Comparison of ENCODE assay signal across 8 cellular contexts in the genomic region with DNA sequence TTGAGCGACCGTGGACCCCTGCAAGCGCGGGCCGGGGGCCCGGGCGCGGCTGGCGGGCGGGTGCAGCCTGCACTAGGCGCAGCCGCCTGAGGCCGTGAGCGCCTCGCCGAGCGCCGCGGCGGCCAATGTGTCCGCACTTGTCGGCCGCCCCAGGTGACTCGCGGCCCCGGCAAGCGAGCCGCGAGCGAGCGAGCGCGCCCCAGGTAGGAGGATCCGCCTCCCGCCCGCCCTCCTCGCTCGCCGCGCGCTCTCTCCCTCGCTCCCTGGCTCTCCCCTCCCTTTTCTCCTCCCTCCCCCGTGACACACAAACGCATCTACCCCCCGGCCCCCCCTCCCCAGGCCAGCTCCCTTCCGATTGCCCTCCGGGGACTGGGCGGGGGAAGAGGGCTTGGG. TPM values are rescaled to one million over a fixed set of nuclear protein-coding genes. Genes with fewer than 3 reads are reported as not detected.
DNase-seq lines count a peak whose midpoint lies in the region; ATAC-seq, FAIRE-seq and TF ChIP-seq lines count a peak whose summit lies in the region.

A gene (minus strand): TSS at position 160 of the 393 bp plus-strand sequence. CDS start 408 bp downstream, outside the sequence.

- peaks cover 3% of the 10 kb centered on the region for H3K4me1 Mint-ChIP-seq in glutamatergic neuron (ENCODE audit: low read depth, unreplicated experiment)

- TF ChIP-seq CTCF in glutamatergic neuron (IDR thresholded peaks at IDR 0.05; ENCODE audit: partially characterized antibody, unreplicated experiment) = no peak
- TF ChIP-seq CTCF in thoracic aorta (IDR thresholded peaks at IDR 0.05) = no peak
- TF ChIP-seq CTCF in uterus (IDR thresholded peaks at IDR 0.05) = no peak

- H3K36me3 ChIP-seq in thoracic aorta = no peaks in the 10 kb centered on the region
- no peaks in the 10 kb centered on the region for H3K36me3 ChIP-seq in uterus

- no peak for FAIRE-seq in RCC 7860 (lab: Jason Lieb, UNC)

- H3K9me3 ChIP-seq in thoracic aorta = no peaks in the 10 kb centered on the region
- H3K9me3 ChIP-seq in uterus = no peaks in the 10 kb centered on the region

- H3K36me3 Mint-ChIP-seq in glutamatergic neuron (ENCODE audit: unreplicated experiment) = no peaks in the 10 kb centered on the region

- ATAC-seq in thoracic aorta (ENCODE audit: insufficient number of reproducible peaks, low FRiP score, low read depth) = no peak
- no peak for ATAC-seq in GM19395 (IDR thresholded peaks at IDR 0.05; ENCODE audit: unreplicated experiment)

- peaks cover 0 to 29% of the 10 kb centered on the region in 2 donors for H3K4me1 ChIP-seq in thoracic aorta (ENCODE audit: control insufficient read depth in 1 of 2, low read depth in 2 of 2)
- H3K4me1 ChIP-seq in uterus = peaks cover 0 to 19% of the 10 kb centered on the region in 2 donors

- peak; percentile 31 for DNase-seq in activated T-cell treated with anti-CD3 and anti-CD28 coated beads, Interleukin-2, amount 50 U/mL, for 1 hour
- DNase-seq in activated T-cell treated with anti-CD3 and anti-CD28 coated beads for 4 hours (no peak), RCC 7860 (ENCODE audit: low spot score) (peak; percentile 16), glutamatergic neuron (no peak), thoracic aorta (ENCODE audit: low spot score) (no peak), uterus (no peak), putamen (ENCODE audit: low spot score) (no peak)

- intact Hi-C loops in uterus (cut with DNase I; ENCODE audit: low total_unique reads) = no loop called here

- peak within 1 kb of the TSS; percentile 79 for H3K4me3 Mint-ChIP-seq in glutamatergic neuron (ENCODE audit: unreplicated experiment)

- H3K27me3 Mint-ChIP-seq in glutamatergic neuron (ENCODE audit: unreplicated experiment) = peaks cover 25% of the 10 kb centered on the region

- H3K27me3 ChIP-seq in thoracic aorta (replicated peaks; ENCODE audit: insufficient read depth) (peaks cover 11% of the 10 kb centered on the region), uterus (peaks cover 23 to 39% of the 10 kb centered on the region in 2 donors)

- H3K4me3 ChIP-seq in thoracic aorta (peak within 1 kb of the TSS; percentile 62), uterus (peak within 1 kb of the TSS in 1 of 2 donors; percentile 15)

- TF ChIP-seq POLR2A in uterus (IDR thresholded peaks at IDR 0.05) = no peak

- peaks cover 6% of the 10 kb centered on the region for H3K9me3 Mint-ChIP-seq in glutamatergic neuron (ENCODE audit: unreplicated experiment)

- no peak within 1 kb of the TSS for H3K27ac ChIP-seq in thoracic aorta
- no peak within 1 kb of the TSS for H3K27ac ChIP-seq in uterus

- H3K27ac Mint-ChIP-seq in glutamatergic neuron (ENCODE audit: unreplicated experiment) = no peak within 1 kb of the TSS

RNA-seq across cellular contexts. Expression of the gene that starts here (rescaled TPM):
- 0.37 TPM for total RNA-seq in glutamatergic neuron (ENCODE audit: unreplicated experiment)
- total RNA-seq in thoracic aorta = not detected
- under 1 TPM in 1 of 4 donors, not detected in 3; 0.41 TPM for total RNA-seq in uterus

Comparison
In these comparisons a context has a peak if more than half of its experiments do, and no peak if none do; other contexts are left out.
1. DNase-seq: peak in activated T-cell treated with anti-CD3 and anti-CD28 coated beads, Interleukin-2, amount 50 U/mL, for 1 hour (single experiment) and RCC 7860 (single experiment); none in activated T-cell treated with anti-CD3 and anti-CD28 coated beads for 4 hours (single experiment), glutamatergic neuron (single experiment), thoracic aorta (single experiment), uterus (0 of 2) and putamen (single experiment).